26 cellular contexts compared by ENCODE assay signal in genomic region chr5:6446042-6446441, GRCh38. TPM values are rescaled to one million over a fixed set of nuclear protein-coding genes. Genes with fewer than 3 reads are reported as not detected.
"Had no signal": no experiment of that assay in that cellular context is flagged by ENCODE, and none has a peak within 500 bp of the region (broad histone marks: within the 10 kb centered on the region; RNA-seq: fewer than 3 reads in every experiment).

No MANE protein-coding gene starts in this region.

- DNase-seq: endodermal cell; erythroblast; foreskin keratinocyte; immature natural killer cell; kidney; left cardiac atrium; left ventricle myocardium inferior; lower lobe of right lung; midbrain; naive B cell; occipital lobe; spleen; stimulated activated CD4-positive, alpha-beta T cell treated with anti-CD3 and anti-CD28 coated beads, Interleukin-15, amount 100 ng/mL, for 24 hours; stimulated activated CD4-positive, alpha-beta T cell treated with anti-CD3 and anti-CD28 coated beads, Interleukin-1b, Interleukin-23, amount 100 ng/mL, for 48 hours; stimulated activated CD4-positive, alpha-beta T cell treated with anti-CD3 and anti-CD28 coated beads, Interleukin-4, amount 100 ng/mL, for 24 hours; stomach; substantia nigra; transverse colon had no signal

- H3K4me3 Mint-ChIP-seq: dendritic cell treated with granulocyte-macrophage colony-stimulating factor and Interleukin-4, amounts not matched to agents 40 ng/mL and 50 ng/mL, for 4 days; endodermal cell; immature natural killer cell; memory B cell; stimulated activated memory B cell treated with anti-CD40 and anti-IgM and Interleukin-4, amounts not matched to agents 10 μg/mL and 1 μg/mL and 100 μg/mL, for 72 hours had no signal

- H2AFZ ChIP-seq: parathyroid adenoma had no signal

- ATAC-seq: foreskin keratinocyte; left cardiac atrium; lower lobe of right lung; stimulated activated memory B cell treated with anti-CD40 and anti-IgM and Interleukin-4, amounts not matched to agents 10 μg/mL and 1 μg/mL and 100 μg/mL, for 72 hours had no signal

- H3K79me2 ChIP-seq: parathyroid adenoma had no signal

- H3K27ac ChIP-seq: foreskin keratinocyte, left ventricle myocardium inferior, lower lobe of right lung, parathyroid adenoma, prostate gland, spleen, stomach, thoracic aorta, transverse colon had no signal

- H3K9ac ChIP-seq: parathyroid adenoma had no signal

- H3K36me3 ChIP-seq: left ventricle myocardium inferior, lower lobe of right lung, prostate gland, spleen, stomach, thoracic aorta, transverse colon had no signal

- H3K27me3 Mint-ChIP-seq: stimulated activated memory B cell treated with anti-CD40 and anti-IgM and Interleukin-4, amounts not matched to agents 10 μg/mL and 1 μg/mL and 100 μg/mL, for 72 hours had no signal

- H3K4me3 ChIP-seq: left ventricle myocardium inferior, lower lobe of right lung, prostate gland, spleen, stomach, thoracic aorta, transverse colon had no signal

- H3K9me3 ChIP-seq: prostate gland, thoracic aorta, transverse colon had no signal

- H3K4me1 ChIP-seq: foreskin keratinocyte, parathyroid adenoma, prostate gland had no signal

- H3K9me3 Mint-ChIP-seq: memory B cell had no signal

- H3K27ac Mint-ChIP-seq: dendritic cell treated with granulocyte-macrophage colony-stimulating factor and Interleukin-4, amounts not matched to agents 40 ng/mL and 50 ng/mL, for 4 days; endodermal cell; immature natural killer cell; memory B cell; nephron; stimulated activated memory B cell treated with anti-CD40 and anti-IgM and Interleukin-4, amounts not matched to agents 10 μg/mL and 1 μg/mL and 100 μg/mL, for 72 hours had no signal

RNA-seq across cellular contexts. Expression of gene UBE2QL1, which starts 2.6 kb away (rescaled TPM):
- total RNA-seq: foreskin keratinocyte, lower lobe of right lung, renal cortical epithelial cell had no signal
